Comparison of ENCODE assay signal across 16 cellular contexts in the genomic region with DNA sequence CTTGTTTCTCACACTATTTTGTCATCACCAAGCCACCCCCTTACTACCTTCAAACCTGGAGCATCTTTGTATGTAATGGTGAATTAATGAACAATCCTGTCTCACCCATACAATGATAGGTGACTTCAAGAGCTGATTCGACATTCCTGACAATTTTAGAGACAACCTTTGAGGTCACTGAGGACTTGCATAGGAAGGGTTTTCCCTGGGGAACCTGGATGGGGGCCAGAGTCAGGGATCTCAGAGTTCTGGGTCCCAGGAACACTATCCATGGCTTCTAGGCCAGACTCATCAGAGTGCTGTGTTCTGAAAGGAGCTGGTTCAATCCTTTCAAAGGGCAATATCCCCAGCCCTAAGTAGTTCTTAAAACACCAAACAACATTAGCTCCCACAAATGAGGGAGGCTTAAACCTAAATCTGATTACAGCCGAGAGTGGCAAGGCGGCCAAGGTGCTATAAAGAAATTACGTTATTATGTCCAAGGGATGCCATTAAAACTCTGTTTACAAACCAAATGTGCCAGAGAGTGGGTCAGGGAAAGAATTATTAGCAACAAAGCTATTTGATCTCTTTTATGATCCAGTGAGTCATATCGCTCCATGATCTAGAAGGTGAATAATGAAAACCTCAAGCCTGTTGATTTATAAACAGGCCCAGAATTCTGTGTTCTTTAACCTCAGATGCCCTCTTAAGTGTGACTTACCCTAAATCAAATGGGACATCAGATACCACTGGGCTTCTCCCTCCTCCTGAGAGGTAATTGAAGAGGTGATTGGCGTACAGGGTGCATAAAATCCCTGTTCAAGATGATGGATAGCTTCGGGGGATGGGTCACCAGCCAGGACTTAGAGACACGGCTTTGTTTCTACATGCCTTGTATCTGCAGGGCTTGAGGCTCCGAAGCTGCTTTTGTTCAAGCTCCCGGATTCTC.
DNase-seq lines count a peak whose midpoint lies in the region; ATAC-seq and TF ChIP-seq lines count a peak whose summit lies in the region.
"Had no signal": no experiment of that assay in that cellular context is flagged by ENCODE, and none has a peak within 500 bp of the region (broad histone marks: within the 10 kb centered on the region; RNA-seq: fewer than 3 reads in every experiment).

No MANE protein-coding gene starts in this region.

- peak overlapping the region; percentile 31 for H3K4me2 ChIP-seq in GM23248 (ENCODE audit: unreplicated experiment)
- peak overlapping the region; percentile 35 for H3K4me2 ChIP-seq in skeletal muscle satellite cell (ENCODE audit: low read length)

- no peaks in the 10 kb centered on the region for H4K20me1 ChIP-seq in GM23248 (ENCODE audit: insufficient read depth)

- H3K9me3 ChIP-seq in GM23248 (ENCODE audit: low read depth), result no peaks in the 10 kb centered on the region
- H3K9me3 ChIP-seq in Panc1 (ENCODE audit: control insufficient read depth, insufficient read depth, low read depth, low read length), result no peaks in the 10 kb centered on the region
- H3K9me3 ChIP-seq in skeletal muscle satellite cell (replicated peaks; ENCODE audit: low read length), result no peaks in the 10 kb centered on the region
- H3K9me3 ChIP-seq: transverse colon had no signal

- intact Hi-C loops in Panc1 (cut with micrococcal nuclease; ENCODE audit: unreplicated experiment), result no loop called here

- TF ChIP-seq CTCF in Panc1 (IDR thresholded peaks at IDR 0.05) (no peak), fibroblast of villous mesenchyme (IDR thresholded peaks at IDR 0.05; ENCODE audit: insufficient read depth, low read depth, low read length) (no peak)

- H2AFZ ChIP-seq in GM23248, result no peak overlapping the region
- H2AFZ ChIP-seq: parathyroid adenoma had no signal

- no peaks in the 10 kb centered on the region for H3K79me2 ChIP-seq in GM23248 (ENCODE audit: insufficient read depth)
- H3K79me2 ChIP-seq: parathyroid adenoma had no signal

- peaks cover 49% of the 10 kb centered on the region for H3K4me1 ChIP-seq in GM23248 (ENCODE audit: insufficient read depth)
- no peaks in the 10 kb centered on the region for H3K4me1 ChIP-seq in Panc1 (ENCODE audit: control insufficient read depth, insufficient read depth, low read length)
- H3K4me1 ChIP-seq in skeletal muscle satellite cell (ENCODE audit: control insufficient read depth, insufficient read depth, low read length), result peaks cover 64% of the 10 kb centered on the region
- H3K4me1 ChIP-seq: parathyroid adenoma had no signal

- no peak overlapping the region for H3K4me3 ChIP-seq in GM23248
- no peak overlapping the region; a peak in 1 of 4 replicates for H3K4me3 ChIP-seq in Panc1 (ENCODE audit: low read depth in 2 of 2, low read length in 2 of 2)
- no peak overlapping the region for H3K4me3 ChIP-seq in fibroblast of villous mesenchyme (ENCODE audit: low read depth, low read length)
- H3K4me3 ChIP-seq in skeletal muscle satellite cell (ENCODE audit: low read length), result no peak overlapping the region
- H3K4me3 ChIP-seq: transverse colon had no signal

- H3K9me2 ChIP-seq in GM23248 (ENCODE audit: insufficient read depth), result no peaks in the 10 kb centered on the region

- H3K36me3 ChIP-seq in GM23248 (ENCODE audit: low read depth) (no peaks in the 10 kb centered on the region), Panc1 (ENCODE audit: control insufficient read depth, insufficient read depth, low read length) (no peaks in the 10 kb centered on the region), skeletal muscle satellite cell (ENCODE audit: insufficient read depth, low read length) (no peaks in the 10 kb centered on the region)
- H3K36me3 ChIP-seq: brain microvascular endothelial cell, transverse colon had no signal

- peaks cover 44% of the 10 kb centered on the region for H3F3A ChIP-seq in GM23248 (ENCODE audit: insufficient read depth)

- BruUV-seq in Panc1 (replicated peaks; lab: Mats Ljungman, UMichigan), result no TSS peak

- WGBS in GM23248 (ENCODE audit: low coverage in 1 of 2, low lambda C conversion rate in 2 of 2, missing lambda C conversion rate in 2 of 2), 2 experiments, result 71 to 72% methylated on average over 10 of the region's 10 CpGs

- ATAC-seq in Panc1, result peak; percentile 56
- ATAC-seq: esophagus mucosa had no signal

- H3K9ac ChIP-seq in GM23248, result no peak overlapping the region
- H3K9ac ChIP-seq in skeletal muscle satellite cell (ENCODE audit: low read depth, low read length), result peak overlapping the region; percentile 51
- H3K9ac ChIP-seq: parathyroid adenoma had no signal

- DNase-seq in GM23248 (peak; percentile 76), Panc1 (ENCODE audit: low read depth, low spot score) (peak; percentile 41), fibroblast of villous mesenchyme (ENCODE audit: low read depth) (peak; percentile 86), pons (ENCODE audit: low spot score) (no peak), OCI-M2 (lab: John Stamatoyannopoulos, UW; ENCODE audit: unreplicated experiment) (no peak), NOMO-1 (lab: John Stamatoyannopoulos, UW; ENCODE audit: unreplicated experiment in 2 of 2) (no peak), mucosa of gallbladder (ENCODE audit: low spot score) (no peak)
- DNase-seq: activated T-cell treated with anti-CD3 and anti-CD28 coated beads for 4 hours, brain microvascular endothelial cell, DMS53, kidney glomerular epithelial cell, NCI-H2107, transverse colon had no signal

- POLR2A ChIA-PET in Panc1 (lab: Charles Lee), result no interaction called here

- in situ Hi-C loops in GM23248 (cut with MboI), result no loop called here
- in situ Hi-C loops in Panc1 (cut with HindIII; ENCODE audit: low pct_unique_long_range_greater_than_20kb, low sequenced_read_pairs), result no loop called here

- H3K27me3 ChIP-seq in GM23248 (replicated peaks; ENCODE audit: insufficient read depth) (no peaks in the 10 kb centered on the region), Panc1 (ENCODE audit: control insufficient read depth, insufficient read depth, low read length) (no peaks in the 10 kb centered on the region), skeletal muscle satellite cell (ENCODE audit: control insufficient read depth, insufficient read depth, low read length) (no peaks in the 10 kb centered on the region)
- H3K27me3 ChIP-seq: brain microvascular endothelial cell, transverse colon had no signal

- CTCF ChIA-PET in Panc1 (lab: Charles Lee), result no interaction called here

- H3K27ac ChIP-seq in GM23248 (no peak overlapping the region), Panc1 (ENCODE audit: low read length) (no peak overlapping the region)
- H3K27ac ChIP-seq: brain microvascular endothelial cell, parathyroid adenoma, transverse colon had no signal

Comparison
In these comparisons a context has a peak if more than half of its experiments do, and no peak if none do; other contexts are left out.
1. DNase-seq: peak in GM23248 (single experiment), Panc1 (single experiment) and fibroblast of villous mesenchyme (single experiment); none in pons (single experiment), OCI-M2 (single experiment), NOMO-1 (0 of 2) and mucosa of gallbladder (single experiment).